In the genomic region with DNA sequence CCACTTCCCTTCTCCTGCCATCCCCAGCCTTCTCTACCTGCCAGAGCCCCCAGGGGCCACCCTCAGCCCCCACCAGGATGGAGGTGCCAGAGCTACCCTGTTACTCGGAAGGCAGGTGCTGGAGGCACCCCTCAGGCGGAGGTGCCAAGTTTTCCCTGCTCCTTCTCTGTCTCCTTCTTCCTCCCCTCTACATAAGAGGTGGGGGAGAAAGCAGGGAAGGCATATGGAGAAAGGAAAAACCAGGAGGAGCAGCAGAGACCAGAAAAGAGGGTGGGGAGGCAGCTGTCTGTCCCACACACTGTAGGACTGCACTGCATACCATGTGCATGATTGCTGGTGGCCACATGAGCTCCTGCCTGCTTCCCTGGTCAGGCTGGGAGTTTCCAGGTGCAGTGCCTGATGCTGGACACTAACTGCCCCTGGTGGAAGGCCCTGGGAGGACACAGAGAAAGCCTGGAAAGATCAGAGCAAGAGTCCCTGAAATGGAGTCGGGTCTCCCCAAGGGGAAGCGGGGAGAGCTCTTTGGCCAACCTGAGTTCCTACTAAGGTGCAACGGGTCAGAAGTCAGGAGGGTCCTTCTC, we compare ENCODE assay signal across 1 cellular context.
TF ChIP-seq lines count a peak whose summit lies in the region.

No MANE protein-coding gene starts in this region.

TF ChIP-seq in WTC11, 78 proteins besides CTCF, POLR2A, EP300 and RAD21:
- TF ChIP-seq, protein P1, sequence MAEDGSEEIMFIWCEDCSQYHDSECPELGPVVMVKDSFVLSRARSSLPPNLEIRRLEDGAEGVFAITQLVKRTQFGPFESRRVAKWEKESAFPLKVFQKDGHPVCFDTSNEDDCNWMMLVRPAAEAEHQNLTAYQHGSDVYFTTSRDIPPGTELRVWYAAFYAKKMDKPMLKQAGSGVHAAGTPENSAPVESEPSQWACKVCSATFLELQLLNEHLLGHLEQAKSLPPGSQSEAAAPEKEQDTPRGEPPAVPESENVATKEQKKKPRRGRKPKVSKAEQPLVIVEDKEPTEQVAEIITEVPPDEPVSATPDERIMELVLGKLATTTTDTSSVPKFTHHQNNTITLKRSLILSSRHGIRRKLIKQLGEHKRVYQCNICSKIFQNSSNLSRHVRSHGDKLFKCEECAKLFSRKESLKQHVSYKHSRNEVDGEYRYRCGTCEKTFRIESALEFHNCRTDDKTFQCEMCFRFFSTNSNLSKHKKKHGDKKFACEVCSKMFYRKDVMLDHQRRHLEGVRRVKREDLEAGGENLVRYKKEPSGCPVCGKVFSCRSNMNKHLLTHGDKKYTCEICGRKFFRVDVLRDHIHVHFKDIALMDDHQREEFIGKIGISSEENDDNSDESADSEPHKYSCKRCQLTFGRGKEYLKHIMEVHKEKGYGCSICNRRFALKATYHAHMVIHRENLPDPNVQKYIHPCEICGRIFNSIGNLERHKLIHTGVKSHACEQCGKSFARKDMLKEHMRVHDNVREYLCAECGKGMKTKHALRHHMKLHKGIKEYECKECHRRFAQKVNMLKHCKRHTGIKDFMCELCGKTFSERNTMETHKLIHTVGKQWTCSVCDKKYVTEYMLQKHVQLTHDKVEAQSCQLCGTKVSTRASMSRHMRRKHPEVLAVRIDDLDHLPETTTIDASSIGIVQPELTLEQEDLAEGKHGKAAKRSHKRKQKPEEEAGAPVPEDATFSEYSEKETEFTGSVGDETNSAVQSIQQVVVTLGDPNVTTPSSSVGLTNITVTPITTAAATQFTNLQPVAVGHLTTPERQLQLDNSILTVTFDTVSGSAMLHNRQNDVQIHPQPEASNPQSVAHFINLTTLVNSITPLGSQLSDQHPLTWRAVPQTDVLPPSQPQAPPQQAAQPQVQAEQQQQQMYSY (CRISPR knock-in tag; IDR thresholded peaks at IDR 0.05), result peak; percentile 72
